In the genomic region with DNA sequence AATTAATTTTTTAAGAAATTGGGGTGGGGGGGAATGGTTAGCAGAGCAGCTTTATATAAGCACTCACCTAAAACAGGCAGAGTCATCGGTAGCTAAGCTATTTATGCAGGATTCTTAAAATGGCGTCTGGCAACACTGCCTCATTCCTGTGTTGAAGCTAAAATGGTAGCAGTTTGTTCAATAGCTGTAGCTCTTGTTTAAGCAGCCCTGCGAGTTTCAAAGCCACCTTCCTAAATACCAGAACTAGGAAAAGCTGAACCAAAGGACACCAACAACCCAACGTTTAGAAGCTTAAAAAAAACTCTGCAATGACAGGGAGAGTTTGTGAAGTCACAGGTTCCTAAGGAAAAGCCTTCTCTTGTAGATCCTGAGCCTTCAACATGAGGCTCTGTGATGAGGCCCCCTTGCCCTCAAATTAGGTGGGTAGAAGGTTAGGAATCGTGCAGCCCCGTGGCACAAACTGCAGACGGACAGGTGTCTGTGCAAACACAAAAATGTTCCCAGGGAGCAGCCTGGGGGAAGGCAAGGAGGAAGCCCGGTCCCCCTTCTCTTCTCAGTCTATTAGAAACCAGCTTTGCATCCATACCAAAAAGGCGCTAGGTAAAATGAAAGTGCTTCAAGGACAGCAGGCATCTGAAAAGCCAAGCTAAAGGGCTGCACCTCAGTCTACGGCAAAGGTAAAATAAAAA, we compare ENCODE assay signal across 1 cellular context.
TF ChIP-seq lines count a peak whose summit lies in the region.

No MANE protein-coding gene starts in this region.

TF ChIP-seq in HepG2, 621 proteins besides CTCF, POLR2A, EP300 and RAD21 (continued from another document and continues in another):
- TF ChIP-seq POLR2AphosphoS5 (IDR thresholded peaks at IDR 0.05; ENCODE audit: low read depth, low read length) (peak; percentile 14; the same call in 1 of the 2 replicates), ZNF337 (CRISPR knock-in tag; IDR thresholded peaks at IDR 0.05; ENCODE audit: borderline replicate concordance, low read depth) (0 out of 2 replicates have a peak, but pooled peaks have one; percentile 23), TAF1 (CRISPR knock-in tag; IDR thresholded peaks at IDR 0.05) (0 out of 2 replicates have a peak, but pooled peaks have one; percentile 18), HMG20A (CRISPR knock-in tag; IDR thresholded peaks at IDR 0.05; ENCODE audit: borderline replicate concordance) (no peak), TSC22D2 (CRISPR knock-in tag; IDR thresholded peaks at IDR 0.05; ENCODE audit: borderline replicate concordance) (peak; percentile 36; the same call in 1 of the 2 replicates), ZNF619 (CRISPR knock-in tag; IDR thresholded peaks at IDR 0.05) (peak; percentile 64; the same call in 1 of the 2 replicates), SMC3 (IDR thresholded peaks at IDR 0.05; ENCODE audit: low read length) (0 out of 2 replicates have a peak, but pooled peaks have one; percentile 2), ZNF879 (CRISPR knock-in tag; IDR thresholded peaks at IDR 0.05) (no peak), RFXANK (CRISPR knock-in tag; IDR thresholded peaks at IDR 0.05) (0 out of 2 replicates have a peak, but pooled peaks have one; percentile 20), ZNF556 (CRISPR knock-in tag; IDR thresholded peaks at IDR 0.05; ENCODE audit: borderline replicate concordance) (no peak), TOPORS (CRISPR knock-in tag; IDR thresholded peaks at IDR 0.05) (0 out of 2 replicates have a peak, but pooled peaks have one; percentile 36), PAWR (CRISPR knock-in tag; IDR thresholded peaks at IDR 0.05; ENCODE audit: borderline replicate concordance) (0 out of 2 replicates have a peak, but pooled peaks have one; percentile 56), ZNF772 (CRISPR knock-in tag; IDR thresholded peaks at IDR 0.05) (0 out of 2 replicates have a peak, but pooled peaks have one; percentile 45), ZNF253 (CRISPR knock-in tag; IDR thresholded peaks at IDR 0.05; ENCODE audit: borderline replicate concordance) (no peak), RFX5 (IDR thresholded peaks at IDR 0.05; ENCODE audit: low read depth, low read length) (peak; percentile 94), ZNF12 (CRISPR knock-in tag; IDR thresholded peaks at IDR 0.05) (no peak), MED1 (CRISPR knock-in tag; IDR thresholded peaks at IDR 0.05) (peak; percentile 27; the same call in 1 of the 2 replicates), MYNN (CRISPR knock-in tag; IDR thresholded peaks at IDR 0.05; ENCODE audit: low read depth) (0 out of 2 replicates have a peak, but pooled peaks have one; percentile 44), YY1 (IDR thresholded peaks at IDR 0.05; ENCODE audit: insufficient read depth, insufficient replicate concordance, low read depth, low read length) (peak; percentile 77), ZBTB3 (CRISPR knock-in tag; IDR thresholded peaks at IDR 0.05; ENCODE audit: borderline replicate concordance, low read depth) (0 out of 2 replicates have a peak, but pooled peaks have one; percentile 15), RXRB (CRISPR knock-in tag; IDR thresholded peaks at IDR 0.05; ENCODE audit: borderline replicate concordance) (no peak), MTF1 (CRISPR knock-in tag; IDR thresholded peaks at IDR 0.05) (no peak), RARG (CRISPR knock-in tag; IDR thresholded peaks at IDR 0.05; ENCODE audit: low read depth) (0 out of 2 replicates have a peak, but pooled peaks have one; percentile 36), SNAPC2 (CRISPR knock-in tag; IDR thresholded peaks at IDR 0.05) (peak; percentile 49; the same call in 1 of the 2 replicates), PPARG (CRISPR knock-in tag; conservative IDR thresholded peaks at IDR 0.05) (0 out of 2 replicates have a peak, but pooled peaks have one; percentile 17), TEAD3 (CRISPR knock-in tag; optimal IDR thresholded peaks at IDR 0.05; ENCODE audit: borderline replicate concordance) (peak; percentile 57), RBFOX2 (IDR thresholded peaks at IDR 0.05; ENCODE audit: low read depth, low read length) (peak; percentile 21)
- TF ChIP-seq, protein P1, sequence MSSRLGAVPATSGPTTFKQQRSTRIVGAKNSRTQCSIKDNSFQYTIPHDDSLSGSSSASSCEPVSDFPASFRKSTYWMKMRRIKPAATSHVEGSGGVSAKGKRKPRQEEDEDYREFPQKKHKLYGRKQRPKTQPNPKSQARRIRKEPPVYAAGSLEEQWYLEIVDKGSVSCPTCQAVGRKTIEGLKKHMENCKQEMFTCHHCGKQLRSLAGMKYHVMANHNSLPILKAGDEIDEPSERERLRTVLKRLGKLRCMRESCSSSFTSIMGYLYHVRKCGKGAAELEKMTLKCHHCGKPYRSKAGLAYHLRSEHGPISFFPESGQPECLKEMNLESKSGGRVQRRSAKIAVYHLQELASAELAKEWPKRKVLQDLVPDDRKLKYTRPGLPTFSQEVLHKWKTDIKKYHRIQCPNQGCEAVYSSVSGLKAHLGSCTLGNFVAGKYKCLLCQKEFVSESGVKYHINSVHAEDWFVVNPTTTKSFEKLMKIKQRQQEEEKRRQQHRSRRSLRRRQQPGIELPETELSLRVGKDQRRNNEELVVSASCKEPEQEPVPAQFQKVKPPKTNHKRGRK (CRISPR knock-in tag; IDR thresholded peaks at IDR 0.05), result no peak
- TF ChIP-seq, protein P2, sequence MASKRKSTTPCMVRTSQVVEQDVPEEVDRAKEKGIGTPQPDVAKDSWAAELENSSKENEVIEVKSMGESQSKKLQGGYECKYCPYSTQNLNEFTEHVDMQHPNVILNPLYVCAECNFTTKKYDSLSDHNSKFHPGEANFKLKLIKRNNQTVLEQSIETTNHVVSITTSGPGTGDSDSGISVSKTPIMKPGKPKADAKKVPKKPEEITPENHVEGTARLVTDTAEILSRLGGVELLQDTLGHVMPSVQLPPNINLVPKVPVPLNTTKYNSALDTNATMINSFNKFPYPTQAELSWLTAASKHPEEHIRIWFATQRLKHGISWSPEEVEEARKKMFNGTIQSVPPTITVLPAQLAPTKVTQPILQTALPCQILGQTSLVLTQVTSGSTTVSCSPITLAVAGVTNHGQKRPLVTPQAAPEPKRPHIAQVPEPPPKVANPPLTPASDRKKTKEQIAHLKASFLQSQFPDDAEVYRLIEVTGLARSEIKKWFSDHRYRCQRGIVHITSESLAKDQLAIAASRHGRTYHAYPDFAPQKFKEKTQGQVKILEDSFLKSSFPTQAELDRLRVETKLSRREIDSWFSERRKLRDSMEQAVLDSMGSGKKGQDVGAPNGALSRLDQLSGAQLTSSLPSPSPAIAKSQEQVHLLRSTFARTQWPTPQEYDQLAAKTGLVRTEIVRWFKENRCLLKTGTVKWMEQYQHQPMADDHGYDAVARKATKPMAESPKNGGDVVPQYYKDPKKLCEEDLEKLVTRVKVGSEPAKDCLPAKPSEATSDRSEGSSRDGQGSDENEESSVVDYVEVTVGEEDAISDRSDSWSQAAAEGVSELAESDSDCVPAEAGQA (IDR thresholded peaks at IDR 0.05; ENCODE audit: low read depth), result 0 out of 2 replicates have a peak, but pooled peaks have one; percentile 16
- TF ChIP-seq, protein P2 (CRISPR knock-in tag; IDR thresholded peaks at IDR 0.05; ENCODE audit: borderline replicate concordance), result no peak
- TF ChIP-seq, protein P3, sequence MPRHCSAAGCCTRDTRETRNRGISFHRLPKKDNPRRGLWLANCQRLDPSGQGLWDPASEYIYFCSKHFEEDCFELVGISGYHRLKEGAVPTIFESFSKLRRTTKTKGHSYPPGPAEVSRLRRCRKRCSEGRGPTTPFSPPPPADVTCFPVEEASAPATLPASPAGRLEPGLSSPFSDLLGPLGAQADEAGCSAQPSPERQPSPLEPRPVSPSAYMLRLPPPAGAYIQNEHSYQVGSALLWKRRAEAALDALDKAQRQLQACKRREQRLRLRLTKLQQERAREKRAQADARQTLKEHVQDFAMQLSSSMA (CRISPR knock-in tag; IDR thresholded peaks at IDR 0.05), result 0 out of 2 replicates have a peak, but pooled peaks have one; percentile 18
- TF ChIP-seq, protein P4, sequence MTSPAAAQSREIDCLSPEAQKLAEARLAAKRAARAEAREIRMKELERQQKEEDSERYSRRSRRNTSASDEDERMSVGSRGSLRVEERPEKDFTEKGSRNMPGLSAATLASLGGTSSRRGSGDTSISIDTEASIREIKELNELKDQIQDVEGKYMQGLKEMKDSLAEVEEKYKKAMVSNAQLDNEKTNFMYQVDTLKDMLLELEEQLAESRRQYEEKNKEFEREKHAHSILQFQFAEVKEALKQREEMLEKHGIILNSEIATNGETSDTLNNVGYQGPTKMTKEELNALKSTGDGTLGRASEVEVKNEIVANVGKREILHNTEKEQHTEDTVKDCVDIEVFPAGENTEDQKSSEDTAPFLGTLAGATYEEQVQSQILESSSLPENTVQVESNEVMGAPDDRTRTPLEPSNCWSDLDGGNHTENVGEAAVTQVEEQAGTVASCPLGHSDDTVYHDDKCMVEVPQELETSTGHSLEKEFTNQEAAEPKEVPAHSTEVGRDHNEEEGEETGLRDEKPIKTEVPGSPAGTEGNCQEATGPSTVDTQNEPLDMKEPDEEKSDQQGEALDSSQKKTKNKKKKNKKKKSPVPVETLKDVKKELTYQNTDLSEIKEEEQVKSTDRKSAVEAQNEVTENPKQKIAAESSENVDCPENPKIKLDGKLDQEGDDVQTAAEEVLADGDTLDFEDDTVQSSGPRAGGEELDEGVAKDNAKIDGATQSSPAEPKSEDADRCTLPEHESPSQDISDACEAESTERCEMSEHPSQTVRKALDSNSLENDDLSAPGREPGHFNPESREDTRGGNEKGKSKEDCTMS (CRISPR knock-in tag; conservative IDR thresholded peaks at IDR 0.05), result no peak
- TF ChIP-seq, protein P5, sequence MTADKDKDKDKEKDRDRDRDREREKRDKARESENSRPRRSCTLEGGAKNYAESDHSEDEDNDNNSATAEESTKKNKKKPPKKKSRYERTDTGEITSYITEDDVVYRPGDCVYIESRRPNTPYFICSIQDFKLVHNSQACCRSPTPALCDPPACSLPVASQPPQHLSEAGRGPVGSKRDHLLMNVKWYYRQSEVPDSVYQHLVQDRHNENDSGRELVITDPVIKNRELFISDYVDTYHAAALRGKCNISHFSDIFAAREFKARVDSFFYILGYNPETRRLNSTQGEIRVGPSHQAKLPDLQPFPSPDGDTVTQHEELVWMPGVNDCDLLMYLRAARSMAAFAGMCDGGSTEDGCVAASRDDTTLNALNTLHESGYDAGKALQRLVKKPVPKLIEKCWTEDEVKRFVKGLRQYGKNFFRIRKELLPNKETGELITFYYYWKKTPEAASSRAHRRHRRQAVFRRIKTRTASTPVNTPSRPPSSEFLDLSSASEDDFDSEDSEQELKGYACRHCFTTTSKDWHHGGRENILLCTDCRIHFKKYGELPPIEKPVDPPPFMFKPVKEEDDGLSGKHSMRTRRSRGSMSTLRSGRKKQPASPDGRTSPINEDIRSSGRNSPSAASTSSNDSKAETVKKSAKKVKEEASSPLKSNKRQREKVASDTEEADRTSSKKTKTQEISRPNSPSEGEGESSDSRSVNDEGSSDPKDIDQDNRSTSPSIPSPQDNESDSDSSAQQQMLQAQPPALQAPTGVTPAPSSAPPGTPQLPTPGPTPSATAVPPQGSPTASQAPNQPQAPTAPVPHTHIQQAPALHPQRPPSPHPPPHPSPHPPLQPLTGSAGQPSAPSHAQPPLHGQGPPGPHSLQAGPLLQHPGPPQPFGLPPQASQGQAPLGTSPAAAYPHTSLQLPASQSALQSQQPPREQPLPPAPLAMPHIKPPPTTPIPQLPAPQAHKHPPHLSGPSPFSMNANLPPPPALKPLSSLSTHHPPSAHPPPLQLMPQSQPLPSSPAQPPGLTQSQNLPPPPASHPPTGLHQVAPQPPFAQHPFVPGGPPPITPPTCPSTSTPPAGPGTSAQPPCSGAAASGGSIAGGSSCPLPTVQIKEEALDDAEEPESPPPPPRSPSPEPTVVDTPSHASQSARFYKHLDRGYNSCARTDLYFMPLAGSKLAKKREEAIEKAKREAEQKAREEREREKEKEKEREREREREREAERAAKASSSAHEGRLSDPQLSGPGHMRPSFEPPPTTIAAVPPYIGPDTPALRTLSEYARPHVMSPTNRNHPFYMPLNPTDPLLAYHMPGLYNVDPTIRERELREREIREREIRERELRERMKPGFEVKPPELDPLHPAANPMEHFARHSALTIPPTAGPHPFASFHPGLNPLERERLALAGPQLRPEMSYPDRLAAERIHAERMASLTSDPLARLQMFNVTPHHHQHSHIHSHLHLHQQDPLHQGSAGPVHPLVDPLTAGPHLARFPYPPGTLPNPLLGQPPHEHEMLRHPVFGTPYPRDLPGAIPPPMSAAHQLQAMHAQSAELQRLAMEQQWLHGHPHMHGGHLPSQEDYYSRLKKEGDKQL (CRISPR knock-in tag; IDR thresholded peaks at IDR 0.05; ENCODE audit: low read depth), result peak; percentile 5; the same call in 1 of the 2 replicates
- TF ChIP-seq, protein P6, sequence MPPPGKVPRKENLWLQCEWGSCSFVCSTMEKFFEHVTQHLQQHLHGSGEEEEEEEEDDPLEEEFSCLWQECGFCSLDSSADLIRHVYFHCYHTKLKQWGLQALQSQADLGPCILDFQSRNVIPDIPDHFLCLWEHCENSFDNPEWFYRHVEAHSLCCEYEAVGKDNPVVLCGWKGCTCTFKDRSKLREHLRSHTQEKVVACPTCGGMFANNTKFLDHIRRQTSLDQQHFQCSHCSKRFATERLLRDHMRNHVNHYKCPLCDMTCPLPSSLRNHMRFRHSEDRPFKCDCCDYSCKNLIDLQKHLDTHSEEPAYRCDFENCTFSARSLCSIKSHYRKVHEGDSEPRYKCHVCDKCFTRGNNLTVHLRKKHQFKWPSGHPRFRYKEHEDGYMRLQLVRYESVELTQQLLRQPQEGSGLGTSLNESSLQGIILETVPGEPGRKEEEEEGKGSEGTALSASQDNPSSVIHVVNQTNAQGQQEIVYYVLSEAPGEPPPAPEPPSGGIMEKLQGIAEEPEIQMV (CRISPR knock-in tag; IDR thresholded peaks at IDR 0.05; ENCODE audit: low read depth), result 0 out of 2 replicates have a peak, but pooled peaks have one; percentile 60
- TF ChIP-seq, protein P7, sequence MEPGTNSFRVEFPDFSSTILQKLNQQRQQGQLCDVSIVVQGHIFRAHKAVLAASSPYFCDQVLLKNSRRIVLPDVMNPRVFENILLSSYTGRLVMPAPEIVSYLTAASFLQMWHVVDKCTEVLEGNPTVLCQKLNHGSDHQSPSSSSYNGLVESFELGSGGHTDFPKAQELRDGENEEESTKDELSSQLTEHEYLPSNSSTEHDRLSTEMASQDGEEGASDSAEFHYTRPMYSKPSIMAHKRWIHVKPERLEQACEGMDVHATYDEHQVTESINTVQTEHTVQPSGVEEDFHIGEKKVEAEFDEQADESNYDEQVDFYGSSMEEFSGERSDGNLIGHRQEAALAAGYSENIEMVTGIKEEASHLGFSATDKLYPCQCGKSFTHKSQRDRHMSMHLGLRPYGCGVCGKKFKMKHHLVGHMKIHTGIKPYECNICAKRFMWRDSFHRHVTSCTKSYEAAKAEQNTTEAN (CRISPR knock-in tag; conservative IDR thresholded peaks at IDR 0.05), result peak; percentile 61; the same call in 1 of the 2 replicates
